In the genomic region with DNA sequence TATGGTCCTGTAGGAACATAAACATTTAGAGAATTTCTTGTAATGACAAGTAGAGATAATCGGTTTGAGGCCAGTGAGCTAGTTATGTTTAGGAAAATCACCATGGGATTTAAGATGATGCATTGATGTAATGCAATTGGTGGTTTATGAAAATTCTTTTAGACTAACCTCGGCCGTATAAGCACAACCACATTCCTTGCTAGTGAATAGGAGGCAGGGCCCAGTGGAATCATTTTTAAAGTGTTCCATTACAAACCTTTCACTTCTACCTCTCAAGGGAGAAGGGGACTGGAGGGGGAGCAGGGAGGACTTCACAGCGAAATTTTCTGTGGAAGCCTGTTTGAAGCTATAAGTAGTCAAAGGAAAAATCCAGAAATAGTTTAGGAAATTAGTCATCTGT, we compare ENCODE assay signal across 17 cellular contexts.
DNase-seq lines count a peak whose midpoint lies in the region; ATAC-seq and TF ChIP-seq lines count a peak whose summit lies in the region.
"Had no signal": no experiment of that assay in that cellular context is flagged by ENCODE, and none has a peak within 500 bp of the region (broad histone marks: within the 10 kb centered on the region; RNA-seq: fewer than 3 reads in every experiment).

No MANE protein-coding gene starts in this region.

- TF ChIP-seq CTCF in AG10803 (conservative IDR thresholded peaks at IDR 0.05; ENCODE audit: low read length), result no peak
- no peak for TF ChIP-seq CTCF in choroid plexus epithelial cell (conservative IDR thresholded peaks at IDR 0.05; ENCODE audit: low read depth, low read length)
- no peak for TF ChIP-seq CTCF in lower leg skin (IDR thresholded peaks at IDR 0.05)

- DNase-seq in AG10803 (ENCODE audit: low read depth) (peak; percentile 95), NCI-H526 (lab: John Stamatoyannopoulos, UW) (peak; percentile 30 to 31), choroid plexus epithelial cell (ENCODE audit: low read depth) (peak; percentile 97), non-pigmented ciliary epithelial cell (ENCODE audit: low read depth) (peak; percentile 94), lower leg skin (ENCODE audit: low spot score in 2 of 2) (no peak)
- no peak for DNase-seq in activated T-cell treated with anti-CD3 and anti-CD28 coated beads, Interleukin-2, amount 50 U/mL, for 1 hour
- DNase-seq: activated CD4-positive, alpha-beta memory T cell treated with anti-CD3 and anti-CD28 coated beads for 36 hours; CD8-positive, alpha-beta memory T cell; effector CD8-positive, alpha-beta T cell; immature natural killer cell; NCI-H524; stimulated activated naive CD4-positive, alpha-beta T cell treated with Interleukin-2 at 50 U/mL for 16 hours had no signal

- TF ChIP-seq POLR2A in lower leg skin (IDR thresholded peaks at IDR 0.05), result no peak

- H3K4me3 ChIP-seq in AG10803 (ENCODE audit: low read length), result no peak overlapping the region
- no peak overlapping the region for H3K4me3 ChIP-seq in choroid plexus epithelial cell (ENCODE audit: low read depth, low read length)
- no peak overlapping the region for H3K4me3 ChIP-seq in lower leg skin (ENCODE audit: low read depth, poor library complexity, severe bottlenecking)
- H3K4me3 ChIP-seq: GM12878, neural progenitor cell had no signal

- ATAC-seq in HG03135 (IDR thresholded peaks at IDR 0.05; ENCODE audit: unreplicated experiment) (no peak), HG03342 (IDR thresholded peaks at IDR 0.05; ENCODE audit: unreplicated experiment) (no peak)
- ATAC-seq: activated naive CD4-positive, alpha-beta T cell treated with anti-CD3 and anti-CD28 coated beads, Interleukin-2, amount 50 U/mL, for 72 hours; GM12878 had no signal

- WGBS in lower leg skin, 2 donors, result 45 to 47% methylated on average over 4 of the region's 4 CpGs

- intact Hi-C loops in lower leg skin (cut with DNase I; ENCODE audit: low total_unique reads), result no loop called here

Comparison
In these comparisons a context has a peak if more than half of its experiments do, and no peak if none do; other contexts are left out.
1. DNase-seq: peak in AG10803 (single experiment), NCI-H526 (2 of 2), choroid plexus epithelial cell (single experiment) and non-pigmented ciliary epithelial cell (single experiment); none in activated T-cell treated with anti-CD3 and anti-CD28 coated beads, Interleukin-2, amount 50 U/mL, for 1 hour (single experiment) and lower leg skin (0 of 2).